12 cellular contexts compared by ENCODE assay signal in the genomic region with DNA sequence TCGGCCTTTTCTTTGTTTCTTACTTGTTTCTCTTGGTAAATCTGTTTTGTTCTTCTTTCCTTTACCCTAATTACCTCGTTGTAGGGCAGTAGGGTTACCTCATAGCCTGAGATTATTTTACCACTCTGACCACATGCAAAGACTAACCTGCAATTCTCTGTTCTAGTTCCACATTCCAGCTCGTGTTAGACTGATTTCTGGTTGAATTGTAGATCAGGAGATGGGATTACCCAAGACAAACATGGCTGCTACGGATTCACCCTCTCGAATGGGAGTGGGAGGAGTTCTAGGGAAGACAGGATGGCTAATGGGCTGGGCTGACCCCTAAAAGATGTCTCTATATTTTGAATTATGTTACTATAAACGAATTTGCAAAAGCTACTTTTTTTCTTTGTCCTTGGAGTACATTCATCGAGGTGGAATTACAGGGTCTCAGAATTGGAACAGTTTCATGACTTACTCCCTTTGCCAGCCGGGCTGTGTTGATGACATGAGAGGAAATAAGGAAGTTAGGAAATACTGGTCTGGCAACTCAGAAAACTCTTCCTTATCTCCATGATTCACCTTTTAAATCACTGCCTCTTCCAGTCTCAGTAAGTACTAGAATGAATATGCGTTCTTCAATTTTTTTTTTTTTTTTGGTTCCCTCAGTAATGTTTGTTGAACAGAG. TPM values are rescaled to one million over a fixed set of nuclear protein-coding genes. Genes with fewer than 3 reads are reported as not detected.
A peak's percentile ranks its signal among the peaks of the same experiment; 100 is the strongest.
DNase-seq lines count a peak whose midpoint lies in the region; ATAC-seq, FAIRE-seq and TF ChIP-seq lines count a peak whose summit lies in the region.
"Had no signal": no experiment of that assay in that cellular context is flagged by ENCODE, and none has a peak within 500 bp of the region (broad histone marks: within the 10 kb centered on the region; RNA-seq: fewer than 3 reads in every experiment).

No MANE protein-coding gene starts in this region.

- no peak overlapping the region for H3K27ac Mint-ChIP-seq in activated naive CD8-positive, alpha-beta T cell treated with anti-CD3 and anti-CD28 coated beads, Interleukin-2, amount 50 U/mL, for 24 hours
- H3K27ac Mint-ChIP-seq: activated T-cell treated with anti-CD3 and anti-CD28 coated beads, Interleukin-2, amount 50 U/mL, for 24 hours had no signal

- H3K9me3 ChIP-seq in mammary epithelial cell (replicated peaks; ENCODE audit: insufficient read depth, low read length), result no peaks in the 10 kb centered on the region
- no peaks in the 10 kb centered on the region for H3K9me3 ChIP-seq in breast epithelium
- H3K9me3 ChIP-seq in IMR-90 (ENCODE audit: control insufficient read depth, insufficient read depth, low read length), result no peaks in the 10 kb centered on the region
- no peaks in the 10 kb centered on the region for H3K9me3 ChIP-seq in H1 (ENCODE audit: insufficient read depth in 2 of 2, low read depth in 1 of 2, low read length in 1 of 2)

- no peak overlapping the region for H2BK20ac ChIP-seq in IMR-90 (ENCODE audit: low read depth, low read length)
- H2BK20ac ChIP-seq in H1 (ENCODE audit: low read length), result no peak overlapping the region

- H3K27me3 ChIP-seq in mammary epithelial cell (ENCODE audit: insufficient read depth, low read length) (no peaks in the 10 kb centered on the region), breast epithelium (no peaks in the 10 kb centered on the region), IMR-90 (ENCODE audit: control insufficient read depth, insufficient read depth, low read length) (peaks cover 1% of the 10 kb centered on the region; the same call in 1 of the 2 replicates), H1 (replicated peaks in 1 of 4; ENCODE audit: control insufficient read depth in 3 of 4, extremely low read depth in 1 of 4, insufficient read depth in 3 of 4, low read length in 3 of 4) (no peaks in the 10 kb centered on the region)

- H4K20me1 ChIP-seq in mammary epithelial cell (ENCODE audit: insufficient read depth, low read length) (no peaks in the 10 kb centered on the region), IMR-90 (ENCODE audit: insufficient read depth, low read length) (no peaks in the 10 kb centered on the region), H1 (replicated peaks in 1 of 2; ENCODE audit: control insufficient read depth in 1 of 2, insufficient read depth in 2 of 2, low read length in 2 of 2) (no peaks in the 10 kb centered on the region)

- H3K36me3 ChIP-seq in mammary epithelial cell (ENCODE audit: insufficient read depth, low read length), result no peaks in the 10 kb centered on the region
- no peaks in the 10 kb centered on the region for H3K36me3 ChIP-seq in breast epithelium
- H3K36me3 ChIP-seq in IMR-90 (ENCODE audit: control insufficient read depth, insufficient read depth, low read length), result no peaks in the 10 kb centered on the region
- no peaks in the 10 kb centered on the region for H3K36me3 ChIP-seq in H1 (ENCODE audit: control insufficient read depth in 2 of 4, insufficient read depth in 4 of 4, low read length in 3 of 4)

- no peak overlapping the region for H3K27ac ChIP-seq in mammary epithelial cell (ENCODE audit: insufficient read depth, low read depth, low read length)
- H3K27ac ChIP-seq in breast epithelium, result peak overlapping the region in 1 of 2 donors; percentile 63
- H3K27ac ChIP-seq in IMR-90 (ENCODE audit: insufficient read depth, low read length), result no peak overlapping the region
- no peak overlapping the region for H3K27ac ChIP-seq in H1 (ENCODE audit: low read depth, low read length)
- H3K27ac ChIP-seq: dorsolateral prefrontal cortex had no signal

- no peak overlapping the region for H3K56ac ChIP-seq in IMR-90 (ENCODE audit: extremely low read depth, insufficient read depth, low read length)
- no peak overlapping the region for H3K56ac ChIP-seq in H1 (replicated peaks; ENCODE audit: insufficient read length, low read depth, low read length)

- H3K18ac ChIP-seq in IMR-90 (ENCODE audit: low read depth, low read length) (no peak overlapping the region), H1 (ENCODE audit: extremely low read depth, low read length) (no peak overlapping the region)

- H4K91ac ChIP-seq in IMR-90 (ENCODE audit: insufficient read depth, low read depth, low read length) (no peak overlapping the region), H1 (replicated peaks; ENCODE audit: insufficient read length, low read length) (no peak overlapping the region)

- H3K36me3 Mint-ChIP-seq in activated naive CD8-positive, alpha-beta T cell treated with anti-CD3 and anti-CD28 coated beads, Interleukin-2, amount 50 U/mL, for 24 hours (ENCODE audit: low read depth), result no peaks in the 10 kb centered on the region

- H2BK5ac ChIP-seq in IMR-90 (ENCODE audit: low read depth, low read length, poor library complexity, severe bottlenecking) (no peak overlapping the region), H1 (ENCODE audit: low read depth, low read length) (no peak overlapping the region)

- POLR2A ChIA-PET in IMR-90 (lab: Charles Lee; ENCODE audit: unreplicated experiment), result no interaction called here
- POLR2A ChIA-PET in H1 (lab: Charles Lee; ENCODE audit: partially characterized antibody), result no interaction called here

- H4K5ac ChIP-seq in IMR-90 (ENCODE audit: low read depth, low read length) (no peak overlapping the region), H1 (ENCODE audit: insufficient read length, low read depth, low read length) (no peak overlapping the region)

- no peak overlapping the region for H2BK15ac ChIP-seq in IMR-90 (ENCODE audit: low read depth, low read length)
- no peak overlapping the region for H2BK15ac ChIP-seq in H1 (ENCODE audit: low read length)

- TF ChIP-seq RAD21 in IMR-90 (IDR thresholded peaks at IDR 0.05; ENCODE audit: low read length) (no peak), H1 (IDR thresholded peaks at IDR 0.05 in 1 of 2, conservative IDR thresholded peaks at IDR 0.05 in 1 of 2; ENCODE audit: low read depth in 2 of 2, low read length in 2 of 2) (no peak)

- H2AK5ac ChIP-seq in IMR-90 (ENCODE audit: low read depth, low read length) (no peak overlapping the region), H1 (ENCODE audit: low read depth, low read length) (no peak overlapping the region)

- no peaks in the 10 kb centered on the region for H3K23me2 ChIP-seq in H1 (ENCODE audit: low read depth, low read length)

- H3K27me3 Mint-ChIP-seq in activated naive CD8-positive, alpha-beta T cell treated with anti-CD3 and anti-CD28 coated beads, Interleukin-2, amount 50 U/mL, for 24 hours, result no peaks in the 10 kb centered on the region
- H3K27me3 Mint-ChIP-seq: activated T-cell treated with anti-CD3 and anti-CD28 coated beads, Interleukin-2, amount 50 U/mL, for 24 hours had no signal

- H2BK12ac ChIP-seq in H1 (ENCODE audit: low read depth, low read length), result no peak overlapping the region

- H4K8ac ChIP-seq in IMR-90 (ENCODE audit: low read depth in 2 of 2, low read length in 2 of 2) (no peak overlapping the region), H1 (ENCODE audit: extremely low read depth, insufficient read depth, low read length) (no peak overlapping the region)

- no peak overlapping the region for H3K14ac ChIP-seq in IMR-90 (replicated peaks; ENCODE audit: low read depth, low read length)
- H3K14ac ChIP-seq in H1 (ENCODE audit: insufficient read length), result no peak overlapping the region

- no peak overlapping the region for H3K4me3 ChIP-seq in mammary epithelial cell (replicated peaks in 1 of 3; ENCODE audit: insufficient read depth in 1 of 3, low read depth in 2 of 3, low read length in 3 of 3)
- no peak overlapping the region for H3K4me3 ChIP-seq in breast epithelium
- H3K4me3 ChIP-seq in IMR-90 (ENCODE audit: insufficient read depth, low read depth, low read length), result no peak overlapping the region
- no peak overlapping the region for H3K4me3 ChIP-seq in H1 (ENCODE audit: extremely low read depth in 1 of 4, insufficient read depth in 2 of 4, low read depth in 3 of 4, low read length in 4 of 4)
- H3K4me3 ChIP-seq: dorsolateral prefrontal cortex had no signal

- no peak for FAIRE-seq in H1 (lab: Jason Lieb, UNC)
- FAIRE-seq: islet of Langerhans had no signal

- no peak overlapping the region for H2AK9ac ChIP-seq in IMR-90 (replicated peaks; ENCODE audit: low read depth, low read length, poor library complexity)

- H3K9me1 ChIP-seq in IMR-90 (ENCODE audit: insufficient read depth, low read length), result no peaks in the 10 kb centered on the region

- no peak overlapping the region for H3K4me3 Mint-ChIP-seq in activated naive CD8-positive, alpha-beta T cell treated with anti-CD3 and anti-CD28 coated beads, Interleukin-2, amount 50 U/mL, for 24 hours
- H3K4me3 Mint-ChIP-seq: activated T-cell treated with anti-CD3 and anti-CD28 coated beads, Interleukin-2, amount 50 U/mL, for 24 hours had no signal

- H2AFZ ChIP-seq in mammary epithelial cell (ENCODE audit: low read depth, low read length) (no peak overlapping the region), IMR-90 (replicated peaks; ENCODE audit: low read length, poor library complexity) (no peak overlapping the region), H1 (ENCODE audit: low read length) (peak overlapping the region; percentile 90)

- CTCF ChIA-PET in mammary epithelial cell (lab: Charles Lee; ENCODE audit: low non-redundant PET), result no interaction called here
- CTCF ChIA-PET in IMR-90 (lab: Yijun Ruan, JAX), result no interaction called here
- CTCF ChIA-PET in H1 (lab: Charles Lee; ENCODE audit: partially characterized antibody), result interaction anchor here (1.6 to 1.9 kb wide), 2 partner anchors 9 to 64 kb away, joined by 4 to 6 read pairs; no protein-coding TSS in a partner anchor

- no TSS peak for BruUV-seq in mammary epithelial cell (replicated peaks; lab: Mats Ljungman, UMichigan)
- no TSS peak for BruUV-seq in IMR-90 (replicated peaks; lab: Mats Ljungman, UMichigan)

- 83% methylated on average over 9 of the region's 9 CpGs for WGBS in mammary epithelial cell (ENCODE audit: low coverage, missing lambda C conversion rate)
- WGBS in IMR-90 (ENCODE audit: extremely low coverage in 2 of 2, insufficient read length in 1 of 2), 2 experiments, result no CpG with 5 or more reads among the region's 9 CpGs
- 87% methylated on average over 9 of the region's 9 CpGs; no CpG with 5 or more reads in 1 of the 2 experiments for WGBS in H1 (ENCODE audit: extremely low coverage in 1 of 2, insufficient coverage in 1 of 2, insufficient read length in 1 of 2, insufficient replicate concordance in 2 of 2, low coverage in 1 of 2, low lambda C conversion rate in 2 of 2, missing lambda C conversion rate in 1 of 2), 2 experiments

- H3K23ac ChIP-seq in IMR-90 (ENCODE audit: low read depth, low read length), result no peak overlapping the region
- H3K23ac ChIP-seq in H1 (ENCODE audit: insufficient read length), result no peak overlapping the region

- no peak overlapping the region for H2BK120ac ChIP-seq in IMR-90 (ENCODE audit: low read depth, low read length)
- H2BK120ac ChIP-seq in H1 (replicated peaks; ENCODE audit: low read depth, low read length), result no peak overlapping the region

- H3K4me1 ChIP-seq in mammary epithelial cell (ENCODE audit: insufficient read depth, low read length), result no peaks in the 10 kb centered on the region
- H3K4me1 ChIP-seq in breast epithelium, result no peaks in the 10 kb centered on the region
- H3K4me1 ChIP-seq in IMR-90 (ENCODE audit: control insufficient read depth, insufficient read depth, low read length), result no peaks in the 10 kb centered on the region
- no peaks in the 10 kb centered on the region for H3K4me1 ChIP-seq in H1 (replicated peaks in 1 of 4; ENCODE audit: control insufficient read depth in 3 of 4, insufficient read depth in 4 of 4, low read length in 3 of 4)

- in situ Hi-C loops in mammary epithelial cell (cut with MboI; ENCODE audit: low sequenced_read_pairs in 2 of 2), result no loop called here
- in situ Hi-C loops in IMR-90 (cut with MboI; ENCODE audit: low sequenced_read_pairs), result no loop called here

- H3K4me2 ChIP-seq in mammary epithelial cell (ENCODE audit: insufficient read depth, low read depth, low read length) (no peak overlapping the region), IMR-90 (ENCODE audit: low read depth, low read length) (peak overlapping the region; percentile 27; the same call in 1 of the 2 replicates), H1 (ENCODE audit: insufficient read depth in 1 of 2, low read depth in 2 of 2, low read length in 2 of 2) (no peak overlapping the region)

- H3K9ac ChIP-seq in mammary epithelial cell (ENCODE audit: insufficient read depth, low read length) (no peak overlapping the region), IMR-90 (ENCODE audit: low read depth, low read length) (no peak overlapping the region), H1 (replicated peaks in 1 of 4; ENCODE audit: extremely low read depth in 1 of 4, low read depth in 3 of 4, low read length in 3 of 4) (no peak overlapping the region)

- dilution Hi-C loops in mammary epithelial cell (cut with HindIII; ENCODE audit: low sequenced_read_pairs), result no loop called here
- dilution Hi-C loops in IMR-90 (cut with HindIII; ENCODE audit: low sequenced_read_pairs, unreplicated experiment), result no loop called here

- TF ChIP-seq POLR2A in breast epithelium (IDR thresholded peaks at IDR 0.05) (no peak), IMR-90 (IDR thresholded peaks at IDR 0.05; ENCODE audit: low read depth, low read length) (no peak), H1 (IDR thresholded peaks at IDR 0.05; ENCODE audit: control extremely low read depth in 1 of 2, low read depth in 2 of 2, low read length in 2 of 2) (no peak)

- peak; percentile 55 for DNase-seq in mammary epithelial cell
- no peak for DNase-seq in breast epithelium (ENCODE audit: low spot score in 2 of 2)
- peak; percentile 70 for DNase-seq in IMR-90
- DNase-seq in H1 (ENCODE audit: low read depth in 1 of 2, low spot score in 2 of 2), result no peak
- DNase-seq in activated naive CD8-positive, alpha-beta T cell treated with anti-CD3 and anti-CD28 coated beads, Interleukin-2, amount 50 U/mL, for 24 hours, result no peak
- no peak for DNase-seq in activated naive CD4-positive, alpha-beta T cell (lab: John Stamatoyannopoulos, UW)
- no peak for DNase-seq in D341Med (ENCODE audit: low spot score)
- DNase-seq in activated CD8-positive, alpha-beta memory T cell treated with anti-CD3 and anti-CD28 coated beads, Interleukin-2, amount 50 U/mL, for 48 hours, result no peak
- DNase-seq: activated T-cell treated with anti-CD3 and anti-CD28 coated beads, Interleukin-2, amount 50 U/mL, for 24 hours; dorsolateral prefrontal cortex; NCI-H1105 treated with DMSO at 0.1 percent for 48 hours had no signal

- H3K79me2 ChIP-seq in mammary epithelial cell (ENCODE audit: insufficient read depth, low read length), result no peaks in the 10 kb centered on the region
- no peaks in the 10 kb centered on the region for H3K79me2 ChIP-seq in H1 (ENCODE audit: control insufficient read depth in 1 of 2, insufficient read depth in 2 of 2, low read length in 2 of 2)

- intact Hi-C loops in mammary epithelial cell (cut with micrococcal nuclease) (no loop called here), breast epithelium (cut with DNase I; ENCODE audit: low total_unique reads) (no loop called here), IMR-90 (cut with micrococcal nuclease) (no loop called here)

- no peak for TF ChIP-seq CTCF in mammary epithelial cell (conservative IDR thresholded peaks at IDR 0.05 in 1 of 2, IDR thresholded peaks at IDR 0.05 in 1 of 2; ENCODE audit: extremely low read depth in 1 of 2, insufficient read depth in 1 of 2, low read depth in 1 of 2, low read length in 2 of 2)
- no peak for TF ChIP-seq CTCF in breast epithelium (IDR thresholded peaks at IDR 0.05)
- no peak for TF ChIP-seq CTCF in IMR-90 (conservative IDR thresholded peaks at IDR 0.05; ENCODE audit: low read depth, low read length)
- TF ChIP-seq CTCF in H1 (IDR thresholded peaks at IDR 0.05; ENCODE audit: control extremely low read depth in 1 of 3, insufficient read depth in 1 of 3, low read depth in 1 of 3, low read length in 3 of 3), result no peak

- no peaks in the 10 kb centered on the region for H3K4me1 Mint-ChIP-seq in activated naive CD8-positive, alpha-beta T cell treated with anti-CD3 and anti-CD28 coated beads, Interleukin-2, amount 50 U/mL, for 24 hours

- peak; percentile 37 for ATAC-seq in IMR-90 (ENCODE audit: low read depth)
- no peak for ATAC-seq in activated naive CD8-positive, alpha-beta T cell treated with anti-CD3 and anti-CD28 coated beads, Interleukin-2, amount 50 U/mL, for 24 hours

- no peak for TF ChIP-seq EP300 in H1 (IDR thresholded peaks at IDR 0.05; ENCODE audit: borderline replicate concordance in 1 of 2, low read depth in 2 of 2, low read length in 2 of 2)

- H3K4ac ChIP-seq in IMR-90 (ENCODE audit: low read depth, low read length), result no peak overlapping the region
- H3K4ac ChIP-seq in H1 (replicated peaks; ENCODE audit: insufficient read length, low read depth, low read length), result no peak overlapping the region

- no peaks in the 10 kb centered on the region for H3K9me3 Mint-ChIP-seq in activated naive CD8-positive, alpha-beta T cell treated with anti-CD3 and anti-CD28 coated beads, Interleukin-2, amount 50 U/mL, for 24 hours
- H3K9me3 Mint-ChIP-seq: activated T-cell treated with anti-CD3 and anti-CD28 coated beads, Interleukin-2, amount 50 U/mL, for 24 hours had no signal

- H3K79me1 ChIP-seq in IMR-90 (ENCODE audit: low read depth in 1 of 2, low read length in 2 of 2) (no peaks in the 10 kb centered on the region), H1 (ENCODE audit: low read depth, low read length) (no peaks in the 10 kb centered on the region)

RNA-seq across cellular contexts. Expression of a gene that starts 36.7 kb away (rescaled TPM):
- total RNA-seq in mammary epithelial cell, result 100 to 1,000 TPM in 1 of 2 donors, 10 to 100 TPM in 1; 42.7 to 109 TPM
- polyA plus RNA-seq in mammary epithelial cell, result 22.7 TPM
- polyA minus RNA-seq in mammary epithelial cell, result 70.8 TPM
- 100 to 1,000 TPM in 2 of 3 donors, 10 to 100 TPM in 1; 55.7 to 247 (median 117) TPM for total RNA-seq in breast epithelium
- total RNA-seq in IMR-90 (2012; rRNA removed), result 27.4 and 64.7 TPM in 2 replicates
- 7.1 and 7.2 TPM in 2 replicates for polyA plus RNA-seq in IMR-90 (2012; rRNA removed)
- polyA plus RNA-seq in IMR-90 (2012; cell fraction: cytosol; rRNA removed), result 0.65 and 0.87 TPM in 2 replicates
- 6.0 and 56.0 TPM in 2 replicates for polyA plus RNA-seq in IMR-90 (2012; cell fraction: nucleus; rRNA removed; ENCODE audit: low replicate concordance)
- 26.7 and 28.9 TPM in 2 replicates for total RNA-seq in H1 (2021; fragmentation: NEBNext Ultra II Directional; extraction: Animal tissue kit (Norgen Biotek cat#: 25700))
- polyA plus RNA-seq in H1 (2011; rRNA removed), result 4.5 and 6.0 TPM in 2 replicates
- 8.9 TPM for polyA plus RNA-seq in H1 (2011; cell fraction: cytosol; rRNA removed)
- 5.4 TPM for polyA plus RNA-seq in H1 (2011; cell fraction: nucleus; rRNA removed)
- polyA plus RNA-seq in H1 (2012, experiment 1 of 2), result 13.9 to 28.5 TPM (median 18.1 TPM) in 4 replicates
- polyA plus RNA-seq in H1 (2012, experiment 2 of 2), result 2.1 TPM
- polyA plus RNA-seq in H1 (2013, experiment 1 of 2), result 11.1 TPM
- 11.7 TPM for polyA plus RNA-seq in H1 (2013, experiment 2 of 2)
- 19.5 and 23.7 TPM in 2 replicates for polyA minus RNA-seq in H1 (2011; rRNA and poly(A)+ RNA removed)
- polyA minus RNA-seq in H1 (2011; cell fraction: cytosol; rRNA and poly(A)+ RNA removed), result 13.4 TPM
- 66.2 TPM for polyA minus RNA-seq in H1 (2011; cell fraction: nucleus; rRNA and poly(A)+ RNA removed)

Comparison
In these comparisons a context has a peak if more than half of its experiments do, and no peak if none do; other contexts are left out.
1. DNase-seq: peak in mammary epithelial cell (single experiment) and IMR-90 (single experiment); none in breast epithelium (0 of 2), H1 (0 of 2), activated naive CD8-positive, alpha-beta T cell treated with anti-CD3 and anti-CD28 coated beads, Interleukin-2, amount 50 U/mL, for 24 hours (single experiment), activated naive CD4-positive, alpha-beta T cell (0 of 4), D341Med (single experiment) and activated CD8-positive, alpha-beta memory T cell treated with anti-CD3 and anti-CD28 coated beads, Interleukin-2, amount 50 U/mL, for 48 hours (single experiment).